10 cellular contexts compared by ENCODE assay signal in genomic region chr19:38862321-38863059, GRCh38. TPM values are rescaled to one million over a fixed set of nuclear protein-coding genes. Genes with fewer than 3 reads are reported as not detected.
DNase-seq lines count a peak whose midpoint lies in the region; ATAC-seq and TF ChIP-seq lines count a peak whose summit lies in the region.
"Had no signal": no experiment of that assay in that cellular context is flagged by ENCODE, and none has a peak within 500 bp of the region (broad histone marks: within the 10 kb centered on the region; RNA-seq: fewer than 3 reads in every experiment).

No MANE protein-coding gene starts in this region.

- H3K9ac ChIP-seq in BLaER1 = no peak overlapping the region; the same call in 1 of the 2 replicates

- ATAC-seq in lung (ENCODE audit: insufficient read depth, low FRiP score) (no peak), HG02642 (IDR thresholded peaks at IDR 0.05; ENCODE audit: poor library complexity, unreplicated experiment) (no peak), GM18907 (IDR thresholded peaks at IDR 0.05; ENCODE audit: unreplicated experiment) (no peak)
- ATAC-seq: naive thymus-derived CD8-positive, alpha-beta T cell had no signal

- H3K27me3 ChIP-seq in BLaER1 (no peaks in the 10 kb centered on the region), lung (ENCODE audit: control insufficient read depth, insufficient read depth) (no peaks in the 10 kb centered on the region)

- no peaks in the 10 kb centered on the region for H4K20me1 ChIP-seq in BLaER1

- H3K36me3 ChIP-seq in BLaER1 (no peaks in the 10 kb centered on the region), lung (ENCODE audit: control insufficient read depth in 2 of 2, insufficient read depth in 2 of 2, low read length in 2 of 2) (no peaks in the 10 kb centered on the region)

- peaks cover 96% of the 10 kb centered on the region for H3K4me1 ChIP-seq in BLaER1
- H3K4me1 ChIP-seq in lung (ENCODE audit: control insufficient read depth in 2 of 2, insufficient read depth in 2 of 2, low read length in 2 of 2) = peaks cover 0 to 4% of the 10 kb centered on the region in 2 donors

- in situ Hi-C loops in SK-MEL-5 (cut with HindIII; ENCODE audit: low pct_unique_long_range_greater_than_20kb, low sequenced_read_pairs) = no loop called here

- H3K27ac ChIP-seq in BLaER1 = 0 out of 2 replicates have a peak overlapping the region, but pooled peaks have one; percentile 37
- H3K27ac ChIP-seq in lung (ENCODE audit: low read depth in 1 of 2, low read length in 1 of 2) = peak overlapping the region; percentile 28 to 52

- peak overlapping the region; percentile 45 for H3K4me2 ChIP-seq in BLaER1

- DNase-seq in NCI-H1105 treated with DMSO at 0.1 percent for 48 hours (lab: John Stamatoyannopoulos, UW) (peak; percentile 98), SK-MEL-5 (ENCODE audit: low read depth, low spot score) (peak; percentile 44), lung (ENCODE audit: low spot score) (no peak), AG08396 (ENCODE audit: low spot score) (no peak), activated gamma-delta T cell treated with Interleukin-2 at 50 U/mL for 16 hours (no peak)
- DNase-seq: activated effector memory CD4-positive, alpha-beta T cell treated with anti-CD3 and anti-CD28 coated beads, Interleukin-2, amount 50 U/mL, for 16 hours; naive thymus-derived CD8-positive, alpha-beta T cell had no signal

- no peak for TF ChIP-seq CTCF in lung (IDR thresholded peaks at IDR 0.05; ENCODE audit: control extremely low read depth, extremely low read depth)

- H3K4me3 ChIP-seq in BLaER1 (no peak overlapping the region), lung (no peak overlapping the region)

- 29 to 35% methylated on average over 10 of the region's 10 CpGs for WGBS in lung, 2 donors

- H3K9me3 ChIP-seq in BLaER1 = no peaks in the 10 kb centered on the region
- no peaks in the 10 kb centered on the region for H3K9me3 ChIP-seq in lung (ENCODE audit: control insufficient read depth in 2 of 2, insufficient read depth in 1 of 2, low read length in 1 of 2)

RNA-seq across cellular contexts. Expression of gene HNRNPL, which starts 12.7 kb away (rescaled TPM):
- 225 and 255 TPM in 2 replicates for total RNA-seq in SK-MEL-5 (2014; rRNA removed; shearing (Covaris generic))
- polyA plus RNA-seq in SK-MEL-5 (2015; cell fraction: cytosol; rRNA removed) = 267 and 302 TPM in 2 replicates
- polyA plus RNA-seq in SK-MEL-5 (2015; cell fraction: nucleus; rRNA removed) = 279 and 303 TPM in 2 replicates
- total RNA-seq in lung = 100 to 1,000 TPM; 233 to 298 TPM
- 100 to 1,000 TPM; 169 to 185 TPM for polyA plus RNA-seq in lung

RNA-seq across cellular contexts. Expression of gene RINL, which starts 15.6 kb away (rescaled TPM):
- 0.87 and 1.2 TPM in 2 replicates for total RNA-seq in SK-MEL-5 (2014; rRNA removed; shearing (Covaris generic))
- 0.73 and 2.9 TPM in 2 replicates for polyA plus RNA-seq in SK-MEL-5 (2015; cell fraction: cytosol; rRNA removed)
- polyA plus RNA-seq in SK-MEL-5 (2015; cell fraction: nucleus; rRNA removed) = 0.44 TPM in 1 of 2 replicates, not detected in the other
- total RNA-seq in lung = 10 to 100 TPM in 1 of 2 donors, 1 to 10 TPM in 1; 7.0 to 17.0 TPM
- polyA plus RNA-seq in lung = 10 to 100 TPM; 13.8 to 24.0 TPM

RNA-seq across cellular contexts. Expression of gene ECH1, which starts 30.9 kb away (rescaled TPM):
- 36.2 and 46.3 TPM in 2 replicates for total RNA-seq in SK-MEL-5 (2014; rRNA removed; shearing (Covaris generic))
- polyA plus RNA-seq in SK-MEL-5 (2015; cell fraction: cytosol; rRNA removed) = 113 and 115 TPM in 2 replicates
- 38.7 and 54.8 TPM in 2 replicates for polyA plus RNA-seq in SK-MEL-5 (2015; cell fraction: nucleus; rRNA removed)
- total RNA-seq in lung = 100 to 1,000 TPM in 1 of 2 donors, 10 to 100 TPM in 1; 57.3 to 205 TPM
- 100 to 1,000 TPM; 202 to 274 TPM for polyA plus RNA-seq in lung

RNA-seq across cellular contexts. Expression of gene SIRT2, which starts 36.9 kb away (rescaled TPM):
- total RNA-seq in SK-MEL-5 (2014; rRNA removed; shearing (Covaris generic)) = 37.9 and 39.5 TPM in 2 replicates
- polyA plus RNA-seq in SK-MEL-5 (2015; cell fraction: cytosol; rRNA removed) = 27.6 and 28.5 TPM in 2 replicates
- 43.2 and 70.3 TPM in 2 replicates for polyA plus RNA-seq in SK-MEL-5 (2015; cell fraction: nucleus; rRNA removed)
- total RNA-seq in lung = 10 to 100 TPM; 50.4 to 54.8 TPM
- 10 to 100 TPM; 35.5 to 46.7 TPM for polyA plus RNA-seq in lung

RNA-seq across cellular contexts. Expression of gene NFKBIB, which starts 37.3 kb away (rescaled TPM):
- 16.8 and 17.9 TPM in 2 replicates for total RNA-seq in SK-MEL-5 (2014; rRNA removed; shearing (Covaris generic))
- 34.0 and 44.5 TPM in 2 replicates for polyA plus RNA-seq in SK-MEL-5 (2015; cell fraction: cytosol; rRNA removed)
- 10.5 and 15.3 TPM in 2 replicates for polyA plus RNA-seq in SK-MEL-5 (2015; cell fraction: nucleus; rRNA removed)
- 10 to 100 TPM; 12.8 to 37.3 TPM for total RNA-seq in lung
- 10 to 100 TPM; 60.2 to 60.8 TPM for polyA plus RNA-seq in lung

Comparison
In these comparisons a context has a peak if more than half of its experiments do, and no peak if none do; other contexts are left out.
1. DNase-seq: peak in NCI-H1105 treated with DMSO at 0.1 percent for 48 hours (single experiment) and SK-MEL-5 (single experiment); none in lung (single experiment), AG08396 (single experiment) and activated gamma-delta T cell treated with Interleukin-2 at 50 U/mL for 16 hours (single experiment).